Comparison of ENCODE assay signal across 1 cellular context in the genomic region with DNA sequence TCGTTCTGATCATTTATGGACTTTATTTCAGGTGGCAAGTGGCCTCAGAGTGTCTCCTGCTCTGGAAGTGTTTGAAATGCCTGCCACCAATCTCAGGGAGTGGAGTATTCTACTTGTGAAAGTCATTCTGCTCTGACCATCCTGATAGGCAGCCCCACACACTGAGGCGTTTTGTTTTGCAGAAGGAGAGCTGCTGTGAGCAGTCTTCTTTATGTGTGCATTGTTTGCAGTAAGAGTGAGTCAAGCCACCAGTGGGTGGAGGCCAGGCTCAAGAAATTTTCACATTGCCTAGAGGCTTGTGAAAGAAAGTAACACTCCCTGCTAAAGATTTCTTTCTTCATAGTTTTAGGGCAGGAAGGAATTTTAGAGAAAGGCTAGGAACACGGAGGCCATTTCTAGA.
TF ChIP-seq lines count a peak whose summit lies in the region.

No MANE protein-coding gene starts in this region.

TF ChIP-seq in H1, 55 proteins besides CTCF, POLR2A, EP300 and RAD21:
- TF ChIP-seq TAF7 (optimal IDR thresholded peaks at IDR 0.05; ENCODE audit: borderline replicate concordance, low read depth, low read length), result no peak
- TF ChIP-seq SP1 (IDR thresholded peaks at IDR 0.05; ENCODE audit: low read depth, low read length), result no peak
- no peak for TF ChIP-seq NANOG (IDR thresholded peaks at IDR 0.05; ENCODE audit: insufficient read depth, low read depth, low read length, poor library complexity, severe bottlenecking)
- no peak for TF ChIP-seq NRF1 (IDR thresholded peaks at IDR 0.05; ENCODE audit: low read depth, low read length)
- TF ChIP-seq KDM1A (IDR thresholded peaks at IDR 0.05; ENCODE audit: borderline replicate concordance, low read length), result no peak
- TF ChIP-seq YY1 (IDR thresholded peaks at IDR 0.05; ENCODE audit: low read depth, low read length), result no peak
- TF ChIP-seq SIRT6 (IDR thresholded peaks at IDR 0.05; ENCODE audit: low read length), result no peak
- TF ChIP-seq CBX5 (IDR thresholded peaks at IDR 0.05; ENCODE audit: low read depth, low read length), result no peak
- no peak for TF ChIP-seq SIX5 (IDR thresholded peaks at IDR 0.05; ENCODE audit: low read depth, low read length)
- TF ChIP-seq BCL11A (IDR thresholded peaks at IDR 0.05; ENCODE audit: low read depth in 2 of 2, low read length in 2 of 2), result no peak
- TF ChIP-seq FOSL1 (IDR thresholded peaks at IDR 0.05; ENCODE audit: insufficient read depth, low read depth, low read length), result no peak
- TF ChIP-seq, protein P1, sequence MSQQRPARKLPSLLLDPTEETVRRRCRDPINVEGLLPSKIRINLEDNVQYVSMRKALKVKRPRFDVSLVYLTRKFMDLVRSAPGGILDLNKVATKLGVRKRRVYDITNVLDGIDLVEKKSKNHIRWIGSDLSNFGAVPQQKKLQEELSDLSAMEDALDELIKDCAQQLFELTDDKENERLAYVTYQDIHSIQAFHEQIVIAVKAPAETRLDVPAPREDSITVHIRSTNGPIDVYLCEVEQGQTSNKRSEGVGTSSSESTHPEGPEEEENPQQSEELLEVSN (IDR thresholded peaks at IDR 0.05), result no peak
- TF ChIP-seq HDAC6 (IDR thresholded peaks at IDR 0.05; ENCODE audit: low read depth, low read length), result no peak
- no peak for TF ChIP-seq TCF12 (IDR thresholded peaks at IDR 0.05; ENCODE audit: low read depth, low read length)
TF ChIP-seq in H1: peak in this region for 0.
